In the genomic region with DNA sequence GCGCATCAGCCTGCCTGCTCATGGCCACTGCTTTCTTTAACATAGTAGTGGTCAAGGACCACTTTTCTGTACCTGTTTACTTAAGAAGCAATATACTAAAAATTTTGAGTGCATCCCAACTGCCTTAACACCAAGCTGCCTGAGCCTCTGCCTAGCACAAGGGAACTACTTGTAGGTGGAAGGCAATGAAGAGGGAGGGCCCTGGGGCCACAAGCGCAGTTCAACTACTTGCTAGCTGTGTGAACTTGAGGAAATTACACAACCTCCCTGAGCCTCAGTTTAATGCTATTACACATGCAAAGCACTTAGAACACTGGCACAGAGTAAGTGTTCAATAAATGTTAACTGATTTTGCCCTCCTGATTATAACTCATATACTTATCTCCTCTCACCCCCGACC, we compare ENCODE assay signal across 1 cellular context.
TF ChIP-seq lines count a peak whose summit lies in the region.

No MANE protein-coding gene starts in this region.

TF ChIP-seq in GM23338, 12 proteins besides CTCF, POLR2A, EP300 and RAD21 (continued from another document):
- TF ChIP-seq, protein P1, sequence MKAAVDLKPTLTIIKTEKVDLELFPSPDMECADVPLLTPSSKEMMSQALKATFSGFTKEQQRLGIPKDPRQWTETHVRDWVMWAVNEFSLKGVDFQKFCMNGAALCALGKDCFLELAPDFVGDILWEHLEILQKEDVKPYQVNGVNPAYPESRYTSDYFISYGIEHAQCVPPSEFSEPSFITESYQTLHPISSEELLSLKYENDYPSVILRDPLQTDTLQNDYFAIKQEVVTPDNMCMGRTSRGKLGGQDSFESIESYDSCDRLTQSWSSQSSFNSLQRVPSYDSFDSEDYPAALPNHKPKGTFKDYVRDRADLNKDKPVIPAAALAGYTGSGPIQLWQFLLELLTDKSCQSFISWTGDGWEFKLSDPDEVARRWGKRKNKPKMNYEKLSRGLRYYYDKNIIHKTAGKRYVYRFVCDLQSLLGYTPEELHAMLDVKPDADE (IDR thresholded peaks at IDR 0.05) = no peak
- no peak for TF ChIP-seq ZNF114 (CRISPR knock-in tag; IDR thresholded peaks at IDR 0.05)
